ENCODE assay signal across 3 cellular contexts in genomic region chr1:32696996-32697395, GRCh38. TPM values are rescaled to one million over a fixed set of nuclear protein-coding genes. Genes with fewer than 3 reads are reported as not detected.
"Had no signal": no experiment of that assay in that cellular context is flagged by ENCODE, and none has a peak within 500 bp of the region (broad histone marks: within the 10 kb centered on the region; RNA-seq: fewer than 3 reads in every experiment).

No MANE protein-coding gene starts in this region.

RNA-seq across cellular contexts. Expression of gene SYNC, which starts 5.6 kb away (rescaled TPM):
- total RNA-seq: naive thymus-derived CD4-positive, alpha-beta T cell; natural killer cell had no signal
- polyA plus RNA-seq: naive thymus-derived CD4-positive, alpha-beta T cell; neural cell had no signal
